8 cellular contexts compared by ENCODE assay signal in the genomic region with DNA sequence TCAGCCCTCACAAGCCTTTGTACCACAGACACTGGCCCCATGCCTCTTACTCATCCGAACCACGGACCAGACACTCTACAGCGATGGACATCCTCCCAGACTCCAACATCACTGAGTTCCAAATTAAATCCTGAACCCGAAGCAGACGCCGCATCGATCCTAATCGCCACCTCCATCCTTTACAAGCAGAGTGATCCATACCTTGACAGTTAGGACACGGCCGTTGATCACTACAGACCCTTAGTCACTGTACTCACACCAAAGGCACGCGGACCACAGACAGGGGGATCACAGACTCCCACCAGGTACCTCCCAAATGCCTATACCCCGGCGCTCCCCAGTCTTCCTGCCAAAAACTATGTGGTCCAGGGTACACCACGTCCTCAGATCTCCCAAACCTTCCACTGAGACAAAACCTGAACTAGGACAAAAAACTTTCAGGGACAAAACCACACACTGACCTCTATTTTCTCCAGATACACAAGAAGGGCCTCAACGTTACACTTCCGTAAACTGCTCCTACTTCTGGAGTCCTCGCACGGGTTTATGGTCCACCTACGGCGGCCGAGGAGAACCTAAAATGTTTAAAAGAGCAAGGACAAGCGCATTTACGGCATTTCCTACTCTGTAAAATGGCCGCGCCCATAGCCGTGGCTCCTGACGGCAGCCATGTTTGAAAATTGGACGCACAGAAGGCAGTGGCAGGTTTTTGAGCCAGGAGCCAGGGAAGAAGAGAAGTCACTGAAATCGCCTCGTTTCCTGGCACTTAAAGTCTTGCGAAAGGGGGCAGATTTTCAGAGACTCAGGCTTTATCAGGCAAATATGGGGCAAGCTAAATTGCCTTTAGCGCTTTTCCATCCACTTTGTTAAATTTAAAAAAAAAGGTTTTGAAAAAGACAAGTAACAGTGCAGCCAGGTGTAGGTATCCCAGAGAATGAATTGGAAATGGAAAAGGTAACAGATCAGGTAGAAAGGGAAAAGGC. TPM values are rescaled to one million over a fixed set of nuclear protein-coding genes. Genes with fewer than 3 reads are reported as not detected.
DNase-seq lines count a peak whose midpoint lies in the region; ATAC-seq, FAIRE-seq and TF ChIP-seq lines count a peak whose summit lies in the region.

A gene (minus strand): TSS at position 532 of the 983 bp plus-strand sequence. CDS start 12,480 bp downstream, outside the sequence.

- peak within 1 kb of the TSS; percentile 99 for H3K9ac ChIP-seq in muscle layer of colon (ENCODE audit: low read length)

- TF ChIP-seq CTCF in PC-9 (conservative IDR thresholded peaks at IDR 0.05): no peak

- FAIRE-seq in HTR-8/SVneo (lab: Jason Lieb, UNC): peak; percentile 92

- CTCF ChIA-PET in PC-9 (lab: Charles Lee): no interaction called here

- H3K79me2 ChIP-seq in PC-9 (ENCODE audit: low read depth): peaks cover 50% of the 10 kb centered on the region

- H3K36me3 ChIP-seq in PC-9 (ENCODE audit: low read depth): peaks cover 29% of the 10 kb centered on the region
- H3K36me3 ChIP-seq in muscle layer of colon (ENCODE audit: insufficient read depth, low read length): peaks cover 4% of the 10 kb centered on the region

- DNase-seq in C1 segment of cervical spinal cord (lab: John Stamatoyannopoulos, UW): peak; percentile 20 to 96 (median 90)
- peak; percentile 72 for DNase-seq in HTR-8/SVneo (ENCODE audit: insufficient read length, low spot score)
- DNase-seq in PC-9: peak; percentile 88 to 91
- DNase-seq in activated T-cell treated with anti-CD3 and anti-CD28 coated beads, Interleukin-2, amount 50 U/mL, for 48 hours: peak; percentile 85 to 87
- peak; percentile 71 to 74 for DNase-seq in stimulated activated CD8-positive, alpha-beta memory T cell treated with anti-CD3 and anti-CD28 coated beads, Interleukin-7, amount 100 ng/mL, for 1 hour (ENCODE audit: low read depth in 2 of 2)

- H4K20me1 ChIP-seq in PC-9 (ENCODE audit: insufficient read depth): no peaks in the 10 kb centered on the region

- 0 out of 2 replicates have a peak, but pooled peaks cover 8% of the 10 kb centered on the region for H3F3A ChIP-seq in PC-9 (ENCODE audit: insufficient read depth, low read depth)

- H2AFZ ChIP-seq in PC-9: peak within 1 kb of the TSS; percentile 92

- POLR2A ChIA-PET in PC-9 (lab: Charles Lee; ENCODE audit: unreplicated experiment): interaction anchor here (0.6 kb wide), 1 partner anchor 203 kb away, joined by 3 read pairs; no protein-coding TSS in a partner anchor

- H3K27me3 ChIP-seq in PC-9 (ENCODE audit: insufficient read depth, low read depth) (no peaks in the 10 kb centered on the region), muscle layer of colon (ENCODE audit: control insufficient read depth in 1 of 2, insufficient read depth in 2 of 2, low read length in 2 of 2) (no peaks in the 10 kb centered on the region)

- peak within 1 kb of the TSS; percentile 88 for H3K4me2 ChIP-seq in PC-9

- H3K4me3 ChIP-seq in PC-9: peak within 1 kb of the TSS; percentile 70
- H3K4me3 ChIP-seq in muscle layer of colon (ENCODE audit: low read depth in 1 of 2, low read length in 2 of 2): peak within 1 kb of the TSS; percentile 66 to 95

- H3K4me1 ChIP-seq in PC-9 (replicated peaks; ENCODE audit: insufficient read depth) (peaks cover 9% of the 10 kb centered on the region; the same call in 1 of the 2 replicates), muscle layer of colon (ENCODE audit: insufficient read depth, low read length) (no peaks in the 10 kb centered on the region)

- no peaks in the 10 kb centered on the region for H3K9me2 ChIP-seq in PC-9 (ENCODE audit: insufficient read depth)

- intact Hi-C loops in PC-9 (cut with micrococcal nuclease; ENCODE audit: unreplicated experiment): loop anchor here (1.0 to 10.0 kb wide), 4 partner anchors 42 to 748 kb away; a partner anchor contains a TSS

- ATAC-seq in GM19395 (IDR thresholded peaks at IDR 0.05; ENCODE audit: unreplicated experiment) (peak; percentile 90), esophagus mucosa (peak; percentile 99)

- TSS peak; percentile 66 for BruUV-seq in PC-9 (replicated peaks; lab: Mats Ljungman, UMichigan)

- H3K9me3 ChIP-seq in PC-9 (ENCODE audit: insufficient read depth, low read depth) (peaks cover 75% of the 10 kb centered on the region), muscle layer of colon (ENCODE audit: low read length) (peaks cover 12% of the 10 kb centered on the region)

- H3K27ac ChIP-seq in PC-9: peak within 1 kb of the TSS; percentile 22
- H3K27ac ChIP-seq in muscle layer of colon (ENCODE audit: low read depth, low read length): peak within 1 kb of the TSS; percentile 77

RNA-seq across cellular contexts. Expression of the gene that starts here (rescaled TPM):
- 12.0 and 12.4 TPM in 2 replicates for total RNA-seq in PC-9 (2021)
- total RNA-seq in esophagus mucosa: 5.7 TPM

Comparison
In these comparisons a context has a peak if more than half of its experiments do, and no peak if none do; other contexts are left out.
1. Peak in every context shown above with its lines: DNase-seq, ATAC-seq, H3K4me3 ChIP-seq and H3K27ac ChIP-seq.